1 cellular context compared by ENCODE assay signal in genomic region chr5:124754206-124754927, GRCh38.
TF ChIP-seq lines count a peak whose summit lies in the region.

No MANE protein-coding gene starts in this region.

TF ChIP-seq in H1, 55 proteins besides CTCF, POLR2A, EP300 and RAD21 (continued from another document):
- no peak for TF ChIP-seq CHD7 (IDR thresholded peaks at IDR 0.05; ENCODE audit: insufficient replicate concordance, low read length)
- TF ChIP-seq ZNF274 (IDR thresholded peaks at IDR 0.05; ENCODE audit: borderline replicate concordance, extremely low read depth, low read length): no peak
- no peak for TF ChIP-seq BACH1 (IDR thresholded peaks at IDR 0.05; ENCODE audit: low read length)
- TF ChIP-seq SIRT6 (IDR thresholded peaks at IDR 0.05; ENCODE audit: low read length): no peak
- no peak for TF ChIP-seq YY1 (IDR thresholded peaks at IDR 0.05; ENCODE audit: low read depth, low read length)
- TF ChIP-seq, protein P1, sequence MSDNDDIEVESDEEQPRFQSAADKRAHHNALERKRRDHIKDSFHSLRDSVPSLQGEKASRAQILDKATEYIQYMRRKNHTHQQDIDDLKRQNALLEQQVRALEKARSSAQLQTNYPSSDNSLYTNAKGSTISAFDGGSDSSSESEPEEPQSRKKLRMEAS (IDR thresholded peaks at IDR 0.05): no peak
- no peak for TF ChIP-seq RBBP5 (IDR thresholded peaks at IDR 0.05; ENCODE audit: borderline replicate concordance, low read depth, low read length)
- no peak for TF ChIP-seq ASH2L (IDR thresholded peaks at IDR 0.05; ENCODE audit: low read length)
- no peak for TF ChIP-seq RFX5 (IDR thresholded peaks at IDR 0.05; ENCODE audit: borderline replicate concordance, low read depth, low read length)
